In genomic region chr4:40306203-40306602, GRCh38 we compare ENCODE assay signal across 15 cellular contexts. TPM values are rescaled to one million over a fixed set of nuclear protein-coding genes. Genes with fewer than 3 reads are reported as not detected.
DNase-seq lines count a peak whose midpoint lies in the region; ATAC-seq, FAIRE-seq and TF ChIP-seq lines count a peak whose summit lies in the region.
"Had no signal": no experiment of that assay in that cellular context is flagged by ENCODE, and none has a peak within 500 bp of the region (broad histone marks: within the 10 kb centered on the region; RNA-seq: fewer than 3 reads in every experiment).

No MANE protein-coding gene starts in this region.

- no peaks in the 10 kb centered on the region for H3K27me3 ChIP-seq in CD4-positive, CD25-positive, alpha-beta regulatory T cell (ENCODE audit: control insufficient read depth, insufficient read depth, low read length)

- ATAC-seq in CD4-positive, CD25-positive, alpha-beta regulatory T cell (ENCODE audit: low read depth in 2 of 2), result no peak
- ATAC-seq in activated B cell treated with CpG ODN at 0.5 μM for 24 hours (ENCODE audit: low read depth) (no peak), GM19324 (IDR thresholded peaks at IDR 0.05; ENCODE audit: low FRiP score, unreplicated experiment) (no peak), GM21786 (IDR thresholded peaks at IDR 0.05; ENCODE audit: unreplicated experiment) (no peak)
- ATAC-seq: left cardiac atrium, mucosa of descending colon, Panc1 had no signal

- no peak for TF ChIP-seq CTCF in activated B cell treated with CpG ODN at 0.5 μM for 24 hours (IDR thresholded peaks at IDR 0.05)
- no peak for TF ChIP-seq CTCF in endothelial cell (IDR thresholded peaks at IDR 0.05; ENCODE audit: unreplicated experiment)

- no peak for DNase-seq in CD4-positive, CD25-positive, alpha-beta regulatory T cell
- DNase-seq in GM19239 (ENCODE audit: insufficient read length, low spot score), result no peak
- no peak for DNase-seq in activated B cell treated with CpG ODN at 0.5 μM for 24 hours
- DNase-seq in endothelial cell (ENCODE audit: low spot score), result no peak
- DNase-seq in SHP77 treated with DMSO at 0.1 percent for 48 hours (lab: John Stamatoyannopoulos, UW), result no peak
- no peak for DNase-seq in NOMO-1 treated with DMSO at 0.1 percent for 48 hours (lab: John Stamatoyannopoulos, UW; ENCODE audit: unreplicated experiment)
- DNase-seq: left cardiac atrium, mucosa of descending colon, NCI-H1930, NCI-H510A had no signal

- H3K36me3 ChIP-seq in CD4-positive, CD25-positive, alpha-beta regulatory T cell (ENCODE audit: control insufficient read depth, insufficient read depth, low read length), result no peaks in the 10 kb centered on the region

- peaks cover 4% of the 10 kb centered on the region for H3K27me3 Mint-ChIP-seq in CD4-positive, CD25-positive, alpha-beta regulatory T cell
- H3K27me3 Mint-ChIP-seq in activated B cell treated with CpG ODN at 0.5 μM for 24 hours (no peaks in the 10 kb centered on the region), endothelial cell (ENCODE audit: unreplicated experiment) (peaks cover 8% of the 10 kb centered on the region)

- peak overlapping the region; percentile 77 for H3K4me3 ChIP-seq in CD4-positive, CD25-positive, alpha-beta regulatory T cell (ENCODE audit: low read depth, low read length)
- H3K4me3 ChIP-seq: mucosa of descending colon had no signal

- CTCF ChIA-PET in activated B cell treated with CpG ODN at 0.5 μM for 24 hours (lab: Charles Lee), result interaction anchor here (1.2 to 6.0 kb wide), 6 partner anchors 11 to 250 kb away, joined by 4 to 69 read pairs (median 12); partner anchors contain the start of genes N4BP2 and RHOH

- H3K4me1 ChIP-seq in CD4-positive, CD25-positive, alpha-beta regulatory T cell (ENCODE audit: control insufficient read depth, insufficient read depth, low read length, poor library complexity, severe bottlenecking), result peaks cover 96% of the 10 kb centered on the region

- peaks cover 0 to 4% of the 10 kb centered on the region in 2 experiments for H3K9me3 ChIP-seq in CD4-positive, CD25-positive, alpha-beta regulatory T cell (ENCODE audit: control insufficient read depth in 2 of 2, low read length in 2 of 2)
- H3K9me3 ChIP-seq: mucosa of descending colon had no signal

- peak overlapping the region; percentile 98 to 99 (median 99) for H3K27ac Mint-ChIP-seq in CD4-positive, CD25-positive, alpha-beta regulatory T cell
- H3K27ac Mint-ChIP-seq in activated B cell treated with CpG ODN at 0.5 μM for 24 hours (peak overlapping the region; percentile 92), endothelial cell (ENCODE audit: unreplicated experiment) (peak overlapping the region; percentile 53)

- H3K27ac ChIP-seq in CD4-positive, CD25-positive, alpha-beta regulatory T cell (ENCODE audit: insufficient read depth, low read length, poor library complexity, severe bottlenecking), result peak overlapping the region; percentile 94
- H3K27ac ChIP-seq: C4-2B, parathyroid adenoma had no signal

- peaks cover 0 to 8% (median 0%) of the 10 kb centered on the region in 7 donors for H3K9me3 Mint-ChIP-seq in CD4-positive, CD25-positive, alpha-beta regulatory T cell
- no peaks in the 10 kb centered on the region for H3K9me3 Mint-ChIP-seq in activated B cell treated with CpG ODN at 0.5 μM for 24 hours
- H3K9me3 Mint-ChIP-seq in endothelial cell (ENCODE audit: unreplicated experiment), result no peaks in the 10 kb centered on the region

- H3K4me1 Mint-ChIP-seq in CD4-positive, CD25-positive, alpha-beta regulatory T cell, result peaks cover 46 to 94% (median 74%) of the 10 kb centered on the region in 4 donors
- H3K4me1 Mint-ChIP-seq in activated B cell treated with CpG ODN at 0.5 μM for 24 hours (peaks cover 89% of the 10 kb centered on the region), endothelial cell (ENCODE audit: unreplicated experiment) (peaks cover 36% of the 10 kb centered on the region)

- intact Hi-C loops in activated B cell treated with CpG ODN at 0.5 μM for 24 hours (cut with micrococcal nuclease), result loop anchor here (5.0 to 10.0 kb wide), 5 partner anchors 329 to 1271 kb away; partner anchors contain the start of genes LIAS, PDS5A, RPL9 and SMIM14

- peak; percentile 42 for FAIRE-seq in GM19239 (lab: Jason Lieb, UNC)

- POLR2A ChIA-PET in activated B cell treated with CpG ODN at 0.5 μM for 24 hours (lab: Charles Lee), result interaction anchor here (0.5 to 9.8 kb wide), 15 partner anchors 17 to 256 kb away, joined by 3 to 187 read pairs (median 7); partner anchors contain the start of gene RHOH

- peaks cover 8% of the 10 kb centered on the region for H3K36me3 Mint-ChIP-seq in CD4-positive, CD25-positive, alpha-beta regulatory T cell
- H3K36me3 Mint-ChIP-seq in activated B cell treated with CpG ODN at 0.5 μM for 24 hours (ENCODE audit: low read depth) (no peaks in the 10 kb centered on the region), endothelial cell (ENCODE audit: low read depth, unreplicated experiment) (peaks cover 6% of the 10 kb centered on the region)

- peak overlapping the region in 3 of 4 donors; percentile 39 to 89 (median 74) for H3K4me3 Mint-ChIP-seq in CD4-positive, CD25-positive, alpha-beta regulatory T cell
- H3K4me3 Mint-ChIP-seq in activated B cell treated with CpG ODN at 0.5 μM for 24 hours, result peak overlapping the region; percentile 46
- no peak overlapping the region for H3K4me3 Mint-ChIP-seq in endothelial cell (ENCODE audit: unreplicated experiment)

RNA-seq across cellular contexts. Expression of gene CHRNA9, which starts 28.9 kb away (rescaled TPM):
- not detected for total RNA-seq in CD4-positive, CD25-positive, alpha-beta regulatory T cell
- polyA plus RNA-seq in CD4-positive, CD25-positive, alpha-beta regulatory T cell, result under 1 TPM; 0.13 to 0.69 (median 0.37) TPM
- total RNA-seq in activated B cell treated with CpG ODN at 0.5 μM for 24 hours (0.16 TPM in 1 of 2 replicates, not detected in the other), endothelial cell (ENCODE audit: unreplicated experiment) (not detected)
- total RNA-seq: left cardiac atrium, mucosa of descending colon had no signal
